Comparison of ENCODE assay signal across 13 cellular contexts in the genomic region with DNA sequence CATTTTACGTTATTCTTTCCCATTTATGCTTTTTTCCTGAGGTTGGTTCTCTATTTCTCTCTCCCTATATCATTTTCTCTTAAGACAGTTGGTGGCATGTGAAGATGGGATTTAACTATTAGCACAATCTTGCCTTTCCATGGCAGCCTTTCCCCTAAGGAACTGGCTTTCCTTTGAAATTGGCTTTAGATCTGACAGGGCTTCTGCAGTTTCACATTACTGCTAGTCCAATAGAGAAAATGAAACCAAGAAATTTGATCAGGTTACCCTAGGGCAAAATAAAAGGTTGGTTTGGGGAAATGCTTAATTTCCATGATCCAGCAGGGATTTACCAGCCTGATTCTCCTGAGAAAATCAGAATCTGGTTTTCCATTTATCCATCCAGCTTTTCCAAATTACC. TPM values are rescaled to one million over a fixed set of nuclear protein-coding genes. Genes with fewer than 3 reads are reported as not detected.
DNase-seq lines count a peak whose midpoint lies in the region; ATAC-seq, FAIRE-seq and TF ChIP-seq lines count a peak whose summit lies in the region.
"Had no signal": no experiment of that assay in that cellular context is flagged by ENCODE, and none has a peak within 500 bp of the region (broad histone marks: within the 10 kb centered on the region; RNA-seq: fewer than 3 reads in every experiment).

No MANE protein-coding gene starts in this region.

- no peak overlapping the region for H3K27ac ChIP-seq in RWPE2 (ENCODE audit: poor library complexity, severe bottlenecking)

- FAIRE-seq in GM12892 (lab: Jason Lieb, UNC), result no peak

- ATAC-seq in GM18502 (IDR thresholded peaks at IDR 0.05; ENCODE audit: poor library complexity, unreplicated experiment) (peak; percentile 96), GM21360 (IDR thresholded peaks at IDR 0.05; ENCODE audit: unreplicated experiment) (peak; percentile 79), HG03095 (IDR thresholded peaks at IDR 0.05; ENCODE audit: unreplicated experiment) (peak; percentile 89), RWPE2 (ENCODE audit: low read depth) (peak; percentile 40; the same call in 1 of the 3 replicates)

- H3K27me3 ChIP-seq in RWPE2 (ENCODE audit: insufficient read depth, poor library complexity, severe bottlenecking), result no peaks in the 10 kb centered on the region

- no peaks in the 10 kb centered on the region for H3K9me3 ChIP-seq in RWPE2 (ENCODE audit: severe bottlenecking)

- no peak for TF ChIP-seq CTCF in RWPE2 (IDR thresholded peaks at IDR 0.05; ENCODE audit: poor library complexity, severe bottlenecking)

- H3K36me3 ChIP-seq in RWPE2 (ENCODE audit: low read depth), result no peaks in the 10 kb centered on the region

- DNase-seq in RWPE2 (ENCODE audit: low spot score) (no peak), GM12892 (ENCODE audit: insufficient read length) (no peak), ureter (ENCODE audit: low spot score) (no peak)
- DNase-seq in activated CD4-positive, alpha-beta T cell treated with anti-CD3 and anti-CD28 coated beads for 1 hour, result no peak
- DNase-seq in stimulated activated CD8-positive, alpha-beta memory T cell treated with anti-CD3 and anti-CD28 coated beads, Interleukin-4, amount 100 ng/mL, for 48 hours, result no peak
- DNase-seq: amniotic stem cell, NCI-H524 had no signal

- no peaks in the 10 kb centered on the region for H3K4me1 ChIP-seq in RWPE2 (ENCODE audit: insufficient read depth, poor library complexity, severe bottlenecking)

- H3K4me3 ChIP-seq in RWPE2 (ENCODE audit: severe bottlenecking), result no peak overlapping the region

- TF ChIP-seq POLR2A in GM12892 (IDR thresholded peaks at IDR 0.05; ENCODE audit: low read depth, low read length), result no peak

RNA-seq across cellular contexts. Expression of a gene that starts 22.7 kb away (rescaled TPM):
- 0.89 TPM for polyA plus RNA-seq in GM12892 (2012; ENCODE audit: missing spikeins)
- 5.5 TPM for total RNA-seq in ureter
- total RNA-seq: activated CD8-positive, alpha-beta memory T cell treated with anti-CD3 and anti-CD28 coated beads for 36 hours; myocyte had no signal
- polyA plus RNA-seq: BJ had no signal

Comparison
In these comparisons a context has a peak if more than half of its experiments do, and no peak if none do; other contexts are left out.
1. ATAC-seq: peak in every context shown above with its lines; median percentile 96 in GM18502; 89 in HG03095; 79 in GM21360; 40 in RWPE2.